In genomic region chr2:38092196-38092902, GRCh38 we compare ENCODE assay signal across 12 cellular contexts. TPM values are rescaled to one million over a fixed set of nuclear protein-coding genes. Genes with fewer than 3 reads are reported as not detected.
DNase-seq lines count a peak whose midpoint lies in the region; ATAC-seq and TF ChIP-seq lines count a peak whose summit lies in the region.
"Had no signal": no experiment of that assay in that cellular context is flagged by ENCODE, and none has a peak within 500 bp of the region (broad histone marks: within the 10 kb centered on the region; RNA-seq: fewer than 3 reads in every experiment).

No MANE protein-coding gene starts in this region.

- 37% methylated on average over 11 of the region's 11 CpGs for WGBS in right cardiac atrium

- POLR2A ChIA-PET in HEK293 (lab: Yijun Ruan, JAX) = interaction anchor here (2.8 kb wide), 1 partner anchor 16 kb away, joined by 9 read pairs; the partner anchor contains the start of gene CYP1B1

- H3K4me3 ChIP-seq in HEK293 (ENCODE audit: low read depth, low read length) (no peak overlapping the region), right cardiac atrium (ENCODE audit: low read length) (no peak overlapping the region)
- H3K4me3 ChIP-seq: cardiac muscle cell had no signal

- H3K27ac ChIP-seq in HEK293 (ENCODE audit: extremely low read depth, low read depth, low read length) (peak overlapping the region; percentile 22; the same call in 1 of the 2 replicates), right cardiac atrium (ENCODE audit: low read length) (peak overlapping the region; percentile 86)
- H3K27ac ChIP-seq: cardiac muscle cell, WERI-Rb-1 had no signal

- no peak for TF ChIP-seq CTCF in HEK293 (tag by site-specific recombination; IDR thresholded peaks at IDR 0.05)

- no peaks in the 10 kb centered on the region for H3K36me3 ChIP-seq in HEK293 (ENCODE audit: control insufficient read depth in 2 of 2, insufficient read depth in 1 of 2, low read length in 2 of 2)
- H3K36me3 ChIP-seq: cardiac muscle cell, WERI-Rb-1 had no signal

- no peaks in the 10 kb centered on the region for H3K27me3 ChIP-seq in right cardiac atrium (ENCODE audit: control insufficient read depth, insufficient read depth)

- H3K9me3 ChIP-seq in HEK293 (ENCODE audit: control insufficient read depth, insufficient read depth, low read depth, low read length) (no peaks in the 10 kb centered on the region), right cardiac atrium (ENCODE audit: control insufficient read depth, low read length) (no peaks in the 10 kb centered on the region)

- ATAC-seq in right cardiac atrium (peak; percentile 88 to 89), HG03095 (IDR thresholded peaks at IDR 0.05; ENCODE audit: unreplicated experiment) (no peak)

- H3K4me1 ChIP-seq in HEK293 (ENCODE audit: control insufficient read depth, insufficient read depth, low read length) (peaks cover 31% of the 10 kb centered on the region), right cardiac atrium (ENCODE audit: control insufficient read depth, insufficient read depth, low read length) (peaks cover 14% of the 10 kb centered on the region)

- CTCF ChIA-PET in HEK293 (lab: Yijun Ruan, JAX) = interaction anchor here (0.6 to 1.2 kb wide), 4 partner anchors 15 to 907 kb away, joined by 3 to 5 read pairs (median 3); partner anchors contain the start of gene CYP1B1

- intact Hi-C loops in right cardiac atrium (cut with DNase I) = no loop called here

- peak; percentile 90 for DNase-seq in amniotic epithelial cell (ENCODE audit: low read depth)
- DNase-seq in right cardiac atrium = peak; percentile 67 to 86 (median 68)
- DNase-seq in smooth muscle cell of the brain vasculature (ENCODE audit: low read depth, low spot score) = peak; percentile 67
- DNase-seq in NAMALWA (ENCODE audit: low spot score) = no peak
- no peak for DNase-seq in stimulated activated naive CD4-positive, alpha-beta T cell (lab: John Stamatoyannopoulos, UW)
- DNase-seq in SKM-1 (lab: John Stamatoyannopoulos, UW; ENCODE audit: unreplicated experiment) = no peak
- DNase-seq: NCI-H526 treated with DMSO at 0.1 percent for 48 hours; stimulated activated CD4-positive, alpha-beta T cell treated with anti-CD3 and anti-CD28 coated beads, Interleukin-2, amount 100 ng/mL, for 24 hours had no signal

TF ChIP-seq in HEK293, 187 proteins besides CTCF, POLR2A, EP300 and RAD21:
- TF ChIP-seq FEZF1 (tag by site-specific recombination; IDR thresholded peaks at IDR 0.05) (peak; percentile 30; the same call in 1 of the 2 replicates), ZIC2 (tag by site-specific recombination; IDR thresholded peaks at IDR 0.05) (peak; percentile 86), ZNF629 (tag by site-specific recombination; IDR thresholded peaks at IDR 0.05) (peak; percentile 38), REST (tag by site-specific recombination; IDR thresholded peaks at IDR 0.05) (0 out of 2 replicates have a peak, but pooled peaks have one; percentile 22), ZBTB8A (tag by site-specific recombination; IDR thresholded peaks at IDR 0.05) (peak; percentile 45; the same call in 1 of the 2 replicates), ZNF600 (tag by site-specific recombination; IDR thresholded peaks at IDR 0.05) (peak; percentile 36; the same call in 1 of the 2 replicates), WT1 (tag by site-specific recombination; IDR thresholded peaks at IDR 0.05) (peak; percentile 91), ZSCAN30 (tag by site-specific recombination; IDR thresholded peaks at IDR 0.05) (peak; percentile 71; the same call in 1 of the 2 replicates)
- TF ChIP-seq, protein P1, sequence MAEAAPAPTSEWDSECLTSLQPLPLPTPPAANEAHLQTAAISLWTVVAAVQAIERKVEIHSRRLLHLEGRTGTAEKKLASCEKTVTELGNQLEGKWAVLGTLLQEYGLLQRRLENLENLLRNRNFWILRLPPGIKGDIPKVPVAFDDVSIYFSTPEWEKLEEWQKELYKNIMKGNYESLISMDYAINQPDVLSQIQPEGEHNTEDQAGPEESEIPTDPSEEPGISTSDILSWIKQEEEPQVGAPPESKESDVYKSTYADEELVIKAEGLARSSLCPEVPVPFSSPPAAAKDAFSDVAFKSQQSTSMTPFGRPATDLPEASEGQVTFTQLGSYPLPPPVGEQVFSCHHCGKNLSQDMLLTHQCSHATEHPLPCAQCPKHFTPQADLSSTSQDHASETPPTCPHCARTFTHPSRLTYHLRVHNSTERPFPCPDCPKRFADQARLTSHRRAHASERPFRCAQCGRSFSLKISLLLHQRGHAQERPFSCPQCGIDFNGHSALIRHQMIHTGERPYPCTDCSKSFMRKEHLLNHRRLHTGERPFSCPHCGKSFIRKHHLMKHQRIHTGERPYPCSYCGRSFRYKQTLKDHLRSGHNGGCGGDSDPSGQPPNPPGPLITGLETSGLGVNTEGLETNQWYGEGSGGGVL (tag by site-specific recombination; IDR thresholded peaks at IDR 0.05) = no peak
- TF ChIP-seq, protein P2, sequence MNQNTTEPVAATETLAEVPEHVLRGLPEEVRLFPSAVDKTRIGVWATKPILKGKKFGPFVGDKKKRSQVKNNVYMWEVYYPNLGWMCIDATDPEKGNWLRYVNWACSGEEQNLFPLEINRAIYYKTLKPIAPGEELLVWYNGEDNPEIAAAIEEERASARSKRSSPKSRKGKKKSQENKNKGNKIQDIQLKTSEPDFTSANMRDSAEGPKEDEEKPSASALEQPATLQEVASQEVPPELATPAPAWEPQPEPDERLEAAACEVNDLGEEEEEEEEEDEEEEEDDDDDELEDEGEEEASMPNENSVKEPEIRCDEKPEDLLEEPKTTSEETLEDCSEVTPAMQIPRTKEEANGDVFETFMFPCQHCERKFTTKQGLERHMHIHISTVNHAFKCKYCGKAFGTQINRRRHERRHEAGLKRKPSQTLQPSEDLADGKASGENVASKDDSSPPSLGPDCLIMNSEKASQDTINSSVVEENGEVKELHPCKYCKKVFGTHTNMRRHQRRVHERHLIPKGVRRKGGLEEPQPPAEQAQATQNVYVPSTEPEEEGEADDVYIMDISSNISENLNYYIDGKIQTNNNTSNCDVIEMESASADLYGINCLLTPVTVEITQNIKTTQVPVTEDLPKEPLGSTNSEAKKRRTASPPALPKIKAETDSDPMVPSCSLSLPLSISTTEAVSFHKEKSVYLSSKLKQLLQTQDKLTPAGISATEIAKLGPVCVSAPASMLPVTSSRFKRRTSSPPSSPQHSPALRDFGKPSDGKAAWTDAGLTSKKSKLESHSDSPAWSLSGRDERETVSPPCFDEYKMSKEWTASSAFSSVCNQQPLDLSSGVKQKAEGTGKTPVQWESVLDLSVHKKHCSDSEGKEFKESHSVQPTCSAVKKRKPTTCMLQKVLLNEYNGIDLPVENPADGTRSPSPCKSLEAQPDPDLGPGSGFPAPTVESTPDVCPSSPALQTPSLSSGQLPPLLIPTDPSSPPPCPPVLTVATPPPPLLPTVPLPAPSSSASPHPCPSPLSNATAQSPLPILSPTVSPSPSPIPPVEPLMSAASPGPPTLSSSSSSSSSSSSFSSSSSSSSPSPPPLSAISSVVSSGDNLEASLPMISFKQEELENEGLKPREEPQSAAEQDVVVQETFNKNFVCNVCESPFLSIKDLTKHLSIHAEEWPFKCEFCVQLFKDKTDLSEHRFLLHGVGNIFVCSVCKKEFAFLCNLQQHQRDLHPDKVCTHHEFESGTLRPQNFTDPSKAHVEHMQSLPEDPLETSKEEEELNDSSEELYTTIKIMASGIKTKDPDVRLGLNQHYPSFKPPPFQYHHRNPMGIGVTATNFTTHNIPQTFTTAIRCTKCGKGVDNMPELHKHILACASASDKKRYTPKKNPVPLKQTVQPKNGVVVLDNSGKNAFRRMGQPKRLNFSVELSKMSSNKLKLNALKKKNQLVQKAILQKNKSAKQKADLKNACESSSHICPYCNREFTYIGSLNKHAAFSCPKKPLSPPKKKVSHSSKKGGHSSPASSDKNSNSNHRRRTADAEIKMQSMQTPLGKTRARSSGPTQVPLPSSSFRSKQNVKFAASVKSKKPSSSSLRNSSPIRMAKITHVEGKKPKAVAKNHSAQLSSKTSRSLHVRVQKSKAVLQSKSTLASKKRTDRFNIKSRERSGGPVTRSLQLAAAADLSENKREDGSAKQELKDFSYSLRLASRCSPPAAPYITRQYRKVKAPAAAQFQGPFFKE (tag by site-specific recombination; IDR thresholded peaks at IDR 0.05; ENCODE audit: borderline replicate concordance) = no peak
TF ChIP-seq in HEK293: peak in this region for 8.

RNA-seq across cellular contexts. Expression of gene CYP1B1, which starts 16.4 kb away (rescaled TPM):
- total RNA-seq in right cardiac atrium = 100 to 1,000 TPM in 1 of 4 donors, 10 to 100 TPM in 3; 43.7 to 142 (median 53.4) TPM
- polyA plus RNA-seq in right cardiac atrium = 10.1 TPM
- total RNA-seq: cardiac muscle cell had no signal

Comparison
In these comparisons a context has a peak if more than half of its experiments do, and no peak if none do; other contexts are left out.
1. DNase-seq: peak in amniotic epithelial cell (single experiment), right cardiac atrium (3 of 3) and smooth muscle cell of the brain vasculature (single experiment); none in NAMALWA (single experiment), stimulated activated naive CD4-positive, alpha-beta T cell (0 of 6) and SKM-1 (single experiment).